9 cellular contexts compared by ENCODE assay signal in genomic region chr16:8892101-8892575, GRCh38. TPM values are rescaled to one million over a fixed set of nuclear protein-coding genes. Genes with fewer than 3 reads are reported as not detected.
DNase-seq lines count a peak whose midpoint lies in the region; ATAC-seq lines count a peak whose summit lies in the region.
"Had no signal": no experiment of that assay in that cellular context is flagged by ENCODE, and none has a peak within 500 bp of the region (broad histone marks: within the 10 kb centered on the region; RNA-seq: fewer than 3 reads in every experiment).

No MANE protein-coding gene starts in this region.

- ATAC-seq in stimulated activated naive CD8-positive, alpha-beta T cell treated with anti-CD3 and anti-CD28 coated beads, Interleukin-15, Interleukin-2, amounts not matched to agents 100 U/mL and 50 U/mL, for 24 hours = no peak
- ATAC-seq in HG02973 (IDR thresholded peaks at IDR 0.05; ENCODE audit: unreplicated experiment) = peak; percentile 22
- no peak for ATAC-seq in activated naive CD8-positive, alpha-beta T cell treated with anti-CD3 and anti-CD28 coated beads, Interleukin-2, amount 10 ng/mL, durations not matched to agents 7 days and 5 days (ENCODE audit: low read depth)

- H3K4me1 Mint-ChIP-seq in stimulated activated naive CD8-positive, alpha-beta T cell treated with anti-CD3 and anti-CD28 coated beads, Interleukin-15, Interleukin-2, amounts not matched to agents 100 ng/mL and 50 ng/mL, for 24 hours (ENCODE audit: low read depth) = peaks cover 20% of the 10 kb centered on the region
- no peaks in the 10 kb centered on the region for H3K4me1 Mint-ChIP-seq in activated naive CD8-positive, alpha-beta T cell treated with anti-CD3 and anti-CD28 coated beads, Interleukin-2, amount 10 ng/mL, durations not matched to agents 7 days and 5 days
- H3K4me1 Mint-ChIP-seq in activated T-helper 1 cell treated with anti-CD3 and anti-CD28 coated beads, Interleukin-12 subunit alpha, Interleukin-12 subunit beta, Interleukin-2, Interleukin-4 antibody, amounts not matched to agents 30 ng/mL and 10 ng/mL and 1 ng/mL, durations not matched to agents 14 hours and 24 hours and 36 hours (ENCODE audit: low read depth) = peaks cover 9% of the 10 kb centered on the region

- DNase-seq in stimulated activated naive CD8-positive, alpha-beta T cell treated with anti-CD3 and anti-CD28 coated beads, Interleukin-15, Interleukin-2, amounts not matched to agents 100 U/mL and 50 U/mL, for 24 hours = no peak
- peak; percentile 13 for DNase-seq in activated naive CD8-positive, alpha-beta T cell treated with anti-CD3 and anti-CD28 coated beads, Interleukin-2, amount 10 ng/mL, durations not matched to agents 7 days and 5 days
- DNase-seq in activated T-helper 1 cell treated with anti-CD3 and anti-CD28 coated beads, Interleukin-12 subunit alpha, Interleukin-12 subunit beta, Interleukin-2, Interleukin-4 antibody, amounts not matched to agents 30 ng/mL and 10 ng/mL and 1 ng/mL, durations not matched to agents 14 hours and 24 hours and 36 hours (ENCODE audit: low spot score) = no peak
- DNase-seq in foreskin melanocyte (no peak), cerebellum (ENCODE audit: low spot score) (no peak), T-helper 9 cell (no peak)
- DNase-seq: NCI-H1048 had no signal

- H3K27ac Mint-ChIP-seq in stimulated activated naive CD8-positive, alpha-beta T cell treated with anti-CD3 and anti-CD28 coated beads, Interleukin-15, Interleukin-2, amounts not matched to agents 100 ng/mL and 50 ng/mL, for 24 hours = peak overlapping the region; percentile 87
- H3K27ac Mint-ChIP-seq in activated naive CD8-positive, alpha-beta T cell treated with anti-CD3 and anti-CD28 coated beads, Interleukin-2, amount 10 ng/mL, durations not matched to agents 7 days and 5 days = no peak overlapping the region
- H3K27ac Mint-ChIP-seq in activated T-helper 1 cell treated with anti-CD3 and anti-CD28 coated beads, Interleukin-12 subunit alpha, Interleukin-12 subunit beta, Interleukin-2, Interleukin-4 antibody, amounts not matched to agents 30 ng/mL and 10 ng/mL and 1 ng/mL, durations not matched to agents 14 hours and 24 hours and 36 hours = no peak overlapping the region

- intact Hi-C loops in activated T-helper 1 cell treated with anti-CD3 and anti-CD28 coated beads, Interleukin-12 subunit alpha, Interleukin-12 subunit beta, Interleukin-2, Interleukin-4 antibody, amounts not matched to agents 30 ng/mL and 10 ng/mL and 1 ng/mL, durations not matched to agents 14 hours and 24 hours and 36 hours (cut with micrococcal nuclease) = no loop called here

- H3K36me3 Mint-ChIP-seq in stimulated activated naive CD8-positive, alpha-beta T cell treated with anti-CD3 and anti-CD28 coated beads, Interleukin-15, Interleukin-2, amounts not matched to agents 100 ng/mL and 50 ng/mL, for 24 hours (ENCODE audit: low read depth) = peaks cover 64% of the 10 kb centered on the region
- H3K36me3 Mint-ChIP-seq in activated naive CD8-positive, alpha-beta T cell treated with anti-CD3 and anti-CD28 coated beads, Interleukin-2, amount 10 ng/mL, durations not matched to agents 7 days and 5 days = peaks cover 25% of the 10 kb centered on the region
- H3K36me3 Mint-ChIP-seq in activated T-helper 1 cell treated with anti-CD3 and anti-CD28 coated beads, Interleukin-12 subunit alpha, Interleukin-12 subunit beta, Interleukin-2, Interleukin-4 antibody, amounts not matched to agents 30 ng/mL and 10 ng/mL and 1 ng/mL, durations not matched to agents 14 hours and 24 hours and 36 hours (ENCODE audit: low read depth) = peaks cover 52% of the 10 kb centered on the region

- peak overlapping the region; percentile 59 for H3K4me3 Mint-ChIP-seq in stimulated activated naive CD8-positive, alpha-beta T cell treated with anti-CD3 and anti-CD28 coated beads, Interleukin-15, Interleukin-2, amounts not matched to agents 100 ng/mL and 50 ng/mL, for 24 hours
- no peak overlapping the region for H3K4me3 Mint-ChIP-seq in activated naive CD8-positive, alpha-beta T cell treated with anti-CD3 and anti-CD28 coated beads, Interleukin-2, amount 10 ng/mL, durations not matched to agents 7 days and 5 days
- no peak overlapping the region for H3K4me3 Mint-ChIP-seq in activated T-helper 1 cell treated with anti-CD3 and anti-CD28 coated beads, Interleukin-12 subunit alpha, Interleukin-12 subunit beta, Interleukin-2, Interleukin-4 antibody, amounts not matched to agents 30 ng/mL and 10 ng/mL and 1 ng/mL, durations not matched to agents 14 hours and 24 hours and 36 hours

- no peaks in the 10 kb centered on the region for H3K27me3 Mint-ChIP-seq in stimulated activated naive CD8-positive, alpha-beta T cell treated with anti-CD3 and anti-CD28 coated beads, Interleukin-15, Interleukin-2, amounts not matched to agents 100 ng/mL and 50 ng/mL, for 24 hours
- H3K27me3 Mint-ChIP-seq in activated naive CD8-positive, alpha-beta T cell treated with anti-CD3 and anti-CD28 coated beads, Interleukin-2, amount 10 ng/mL, durations not matched to agents 7 days and 5 days = no peaks in the 10 kb centered on the region
- no peaks in the 10 kb centered on the region for H3K27me3 Mint-ChIP-seq in activated T-helper 1 cell treated with anti-CD3 and anti-CD28 coated beads, Interleukin-12 subunit alpha, Interleukin-12 subunit beta, Interleukin-2, Interleukin-4 antibody, amounts not matched to agents 30 ng/mL and 10 ng/mL and 1 ng/mL, durations not matched to agents 14 hours and 24 hours and 36 hours (ENCODE audit: insufficient read depth)

- POLR2A ChIA-PET in activated naive CD8-positive, alpha-beta T cell treated with anti-CD3 and anti-CD28 coated beads, Interleukin-2, amount 10 ng/mL, durations not matched to agents 7 days and 5 days (lab: Charles Lee) = no interaction called here

- H3K9me3 Mint-ChIP-seq in stimulated activated naive CD8-positive, alpha-beta T cell treated with anti-CD3 and anti-CD28 coated beads, Interleukin-15, Interleukin-2, amounts not matched to agents 100 ng/mL and 50 ng/mL, for 24 hours = no peaks in the 10 kb centered on the region
- H3K9me3 Mint-ChIP-seq in activated naive CD8-positive, alpha-beta T cell treated with anti-CD3 and anti-CD28 coated beads, Interleukin-2, amount 10 ng/mL, durations not matched to agents 7 days and 5 days = no peaks in the 10 kb centered on the region
- H3K9me3 Mint-ChIP-seq in activated T-helper 1 cell treated with anti-CD3 and anti-CD28 coated beads, Interleukin-12 subunit alpha, Interleukin-12 subunit beta, Interleukin-2, Interleukin-4 antibody, amounts not matched to agents 30 ng/mL and 10 ng/mL and 1 ng/mL, durations not matched to agents 14 hours and 24 hours and 36 hours = no peaks in the 10 kb centered on the region

RNA-seq across cellular contexts. Expression of gene LITAFD, which starts 10.0 kb away (rescaled TPM):
- not detected for total RNA-seq in activated naive CD8-positive, alpha-beta T cell treated with anti-CD3 and anti-CD28 coated beads, Interleukin-2, amount 10 ng/mL, durations not matched to agents 7 days and 5 days
- not detected in 2 replicates for total RNA-seq in activated T-helper 1 cell treated with anti-CD3 and anti-CD28 coated beads, Interleukin-12 subunit alpha, Interleukin-12 subunit beta, Interleukin-2, Interleukin-4 antibody, amounts not matched to agents 30 ng/mL and 10 ng/mL and 1 ng/mL, durations not matched to agents 14 hours and 24 hours and 36 hours
- not detected for total RNA-seq in cerebellum

RNA-seq across cellular contexts. Expression of gene CARHSP1, which starts 23.3 kb away (rescaled TPM):
- 100 to 1,000 TPM; 157 to 173 TPM for total RNA-seq in activated naive CD8-positive, alpha-beta T cell treated with anti-CD3 and anti-CD28 coated beads, Interleukin-2, amount 10 ng/mL, durations not matched to agents 7 days and 5 days
- 79.4 and 80.5 TPM in 2 replicates for total RNA-seq in activated T-helper 1 cell treated with anti-CD3 and anti-CD28 coated beads, Interleukin-12 subunit alpha, Interleukin-12 subunit beta, Interleukin-2, Interleukin-4 antibody, amounts not matched to agents 30 ng/mL and 10 ng/mL and 1 ng/mL, durations not matched to agents 14 hours and 24 hours and 36 hours
- 105 TPM for total RNA-seq in cerebellum
